ENCODE assay signal across 9 cellular contexts in the genomic region with DNA sequence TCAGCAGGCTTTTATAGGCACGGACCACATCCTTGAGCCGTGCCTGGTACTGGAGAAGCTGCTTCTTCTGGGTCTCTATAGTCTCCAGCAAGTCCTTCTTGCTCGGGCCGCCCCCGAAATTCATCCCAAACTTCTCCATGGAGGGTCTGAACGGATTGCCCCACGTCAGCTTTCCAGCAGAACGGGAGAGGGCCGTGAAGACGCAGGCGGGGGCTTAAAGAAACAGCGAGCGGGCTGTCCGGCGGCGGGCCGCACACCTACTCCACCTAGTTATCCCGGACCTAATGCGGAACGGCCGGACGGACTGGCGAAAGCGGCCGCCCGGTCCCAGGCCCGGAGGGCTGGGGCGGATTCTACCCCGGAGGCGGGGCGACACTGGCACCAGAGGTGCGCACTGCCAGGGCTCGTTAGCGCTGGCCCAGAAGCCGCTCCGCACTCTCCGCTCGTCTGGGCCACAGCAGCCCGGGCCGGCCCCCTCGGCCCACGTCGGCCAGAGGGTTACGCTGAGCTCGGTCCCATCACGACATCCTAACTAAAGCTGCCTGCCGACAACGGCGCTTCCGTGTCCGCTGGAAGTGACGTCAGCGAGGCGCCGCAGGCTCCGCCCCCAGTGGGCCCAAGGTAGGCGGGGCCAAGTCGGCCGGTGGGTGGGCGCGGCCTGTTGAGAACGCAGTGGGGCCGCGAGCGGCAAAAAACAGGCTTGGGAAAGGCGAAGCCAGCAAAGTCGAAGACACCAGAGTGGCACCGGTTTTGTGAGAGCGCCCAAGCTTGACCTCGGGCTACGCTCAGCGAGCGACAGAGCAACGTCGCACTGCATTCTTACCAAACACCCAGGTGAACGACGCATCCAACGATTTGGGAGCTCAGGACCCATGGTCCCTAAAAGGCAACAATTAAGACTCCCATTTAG. TPM values are rescaled to one million over a fixed set of nuclear protein-coding genes. Genes with fewer than 3 reads are reported as not detected.
DNase-seq lines count a peak whose midpoint lies in the region; ATAC-seq, FAIRE-seq and TF ChIP-seq lines count a peak whose summit lies in the region.
"Had no signal": no experiment of that assay in that cellular context is flagged by ENCODE, and none has a peak within 500 bp of the region (broad histone marks: within the 10 kb centered on the region; RNA-seq: fewer than 3 reads in every experiment).

A gene with protein sequence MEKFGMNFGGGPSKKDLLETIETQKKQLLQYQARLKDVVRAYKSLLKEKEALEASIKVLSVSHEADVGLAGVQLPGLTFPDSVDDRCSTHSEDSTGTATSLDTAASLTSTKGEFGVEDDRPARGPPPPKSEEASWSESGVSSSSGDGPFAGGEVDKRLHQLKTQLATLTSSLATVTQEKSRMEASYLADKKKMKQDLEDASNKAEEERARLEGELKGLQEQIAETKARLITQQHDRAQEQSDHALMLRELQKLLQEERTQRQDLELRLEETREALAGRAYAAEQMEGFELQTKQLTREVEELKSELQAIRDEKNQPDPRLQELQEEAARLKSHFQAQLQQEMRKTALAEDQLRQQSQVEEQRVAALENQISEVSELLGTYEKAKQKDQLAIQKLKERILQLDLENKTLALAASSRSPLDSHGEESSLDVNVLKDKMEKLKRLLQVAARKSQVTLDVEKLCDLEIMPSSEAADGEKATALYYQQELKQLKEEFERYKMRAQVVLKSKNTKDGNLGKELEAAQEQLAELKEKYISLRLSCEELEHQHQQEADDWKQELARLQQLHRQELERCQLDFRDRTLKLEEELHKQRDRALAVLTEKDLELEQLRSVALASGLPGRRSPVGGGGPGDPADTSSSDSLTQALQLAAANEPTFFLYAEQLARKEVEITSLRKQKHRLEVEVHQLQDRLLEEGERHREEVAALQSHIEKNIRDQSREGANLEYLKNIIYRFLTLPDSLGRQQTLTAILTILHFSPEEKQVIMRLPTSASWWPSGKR (minus strand): TSS at position 553 of the 910 bp plus-strand sequence. CDS start 414 bp downstream, at position 139.

- H3K27ac Mint-ChIP-seq in central memory CD8-positive, alpha-beta T cell (ENCODE audit: low read depth) = peak within 1 kb of the TSS; percentile 93

- DNase-seq in AG09309 (ENCODE audit: low read depth) (peak; percentile 44), NCI-H345 treated with DMSO at 0.1 percent for 48 hours (lab: John Stamatoyannopoulos, UW; ENCODE audit: unreplicated experiment) (peak; percentile 73), keratinocyte (ENCODE audit: low read depth, low spot score) (peak; percentile 32)
- peak; percentile 88 to 98 for DNase-seq in central memory CD8-positive, alpha-beta T cell (ENCODE audit: low spot score in 2 of 2)
- peak; percentile 87 to 95 for DNase-seq in stimulated activated CD4-positive, alpha-beta T cell treated with anti-CD3 and anti-CD28 coated beads, Interleukin-15, amount 100 ng/mL, for 1 hour (ENCODE audit: low read depth in 1 of 2, low spot score in 1 of 2)

- no peaks in the 10 kb centered on the region for H3K9me3 ChIP-seq in keratinocyte (ENCODE audit: control insufficient read depth, low read depth, low read length)

- no peaks in the 10 kb centered on the region for H3K27me3 Mint-ChIP-seq in central memory CD8-positive, alpha-beta T cell

- TF ChIP-seq CTCF in AG09309 (IDR thresholded peaks at IDR 0.05; ENCODE audit: control insufficient read depth, insufficient read depth, low read depth, low read length, missing control alignments) (no peak), keratinocyte (optimal IDR thresholded peaks at IDR 0.05 in 1 of 3, IDR thresholded peaks at IDR 0.05 in 1 of 3, conservative IDR thresholded peaks at IDR 0.05 in 1 of 3; ENCODE audit: extremely low read depth in 1 of 3, insufficient read depth in 2 of 3, low read length in 3 of 3) (no peak)

- peaks cover 51% of the 10 kb centered on the region for H3K79me2 ChIP-seq in keratinocyte (ENCODE audit: control insufficient read depth, insufficient read depth, low read length)

- H2AFZ ChIP-seq in keratinocyte (ENCODE audit: control insufficient read depth, low read length) = peak within 1 kb of the TSS; percentile 94

- peaks cover 18% of the 10 kb centered on the region for H3K36me3 Mint-ChIP-seq in central memory CD8-positive, alpha-beta T cell (ENCODE audit: insufficient read depth)

- no peaks in the 10 kb centered on the region for H3K9me3 Mint-ChIP-seq in central memory CD8-positive, alpha-beta T cell

- peak within 1 kb of the TSS; percentile 82 for H3K27ac ChIP-seq in keratinocyte (ENCODE audit: control insufficient read depth, insufficient read depth, low read length)

- peaks cover 2% of the 10 kb centered on the region for H3K9me1 ChIP-seq in keratinocyte (ENCODE audit: control insufficient read depth, extremely low read depth, insufficient read depth, low read length)

- H3K4me3 ChIP-seq in AG09309 (ENCODE audit: control insufficient read depth, low read depth, low read length) (peak within 1 kb of the TSS; percentile 86), keratinocyte (ENCODE audit: control insufficient read depth in 2 of 3, extremely low read depth in 1 of 3, insufficient read depth in 2 of 3, low read depth in 1 of 3, low read length in 3 of 3) (peak within 1 kb of the TSS; percentile 77 to 91 (median 83))

- peak within 1 kb of the TSS; percentile 94 for H3K4me3 Mint-ChIP-seq in central memory CD8-positive, alpha-beta T cell

- no peak for FAIRE-seq in keratinocyte (lab: Jason Lieb, UNC)
- FAIRE-seq: TTC549 had no signal

- peak within 1 kb of the TSS; percentile 85 for H3K9ac ChIP-seq in keratinocyte (ENCODE audit: control insufficient read depth, extremely low read depth, insufficient read depth, low read length)

- no peaks in the 10 kb centered on the region for H3K27me3 ChIP-seq in keratinocyte (ENCODE audit: control insufficient read depth, extremely low read depth, insufficient read depth, low read length)

- peaks cover 13 to 14% of the 10 kb centered on the region in 2 experiments for H3K36me3 ChIP-seq in keratinocyte (ENCODE audit: control insufficient read depth in 2 of 2, extremely low read depth in 1 of 2, insufficient read depth in 2 of 2, low read length in 2 of 2)

- peak within 1 kb of the TSS; percentile 80 for H3K4me2 ChIP-seq in keratinocyte (ENCODE audit: control insufficient read depth, extremely low read depth, insufficient read depth, low read depth, low read length)

- ATAC-seq in GM18909 (IDR thresholded peaks at IDR 0.05; ENCODE audit: poor library complexity, unreplicated experiment) (peak; percentile 84), HG03159 (IDR thresholded peaks at IDR 0.05; ENCODE audit: unreplicated experiment) (peak; percentile 77)
- ATAC-seq in activated CD4-positive, CD25-positive, alpha-beta regulatory T cell treated with anti-CD3 and anti-CD28 coated beads, Interleukin-2, amount 50 U/mL, for 24 hours = peak; percentile 79 to 82
- ATAC-seq in central memory CD8-positive, alpha-beta T cell (replicated peaks; ENCODE audit: extremely low read depth, poor library complexity, severe bottlenecking) = peak; percentile 65

- peaks cover 35% of the 10 kb centered on the region for H3K4me1 ChIP-seq in keratinocyte (ENCODE audit: control insufficient read depth, extremely low read depth, insufficient read depth, low read length)

- H4K20me1 ChIP-seq in keratinocyte (ENCODE audit: control insufficient read depth, extremely low read depth, insufficient read depth, low read length) = no peaks in the 10 kb centered on the region

- dilution Hi-C loops in keratinocyte (cut with MboI; ENCODE audit: extremely low pct_ligation_motif_present, low sequenced_read_pairs) = no loop called here

- peaks cover 58% of the 10 kb centered on the region for H3K4me1 Mint-ChIP-seq in central memory CD8-positive, alpha-beta T cell

RNA-seq across cellular contexts. Expression of the gene that starts here (rescaled TPM):
- polyA plus RNA-seq in keratinocyte = 8.7 to 9.5 TPM (median 8.9 TPM) in 3 replicates
- 14.9 TPM for polyA plus RNA-seq in keratinocyte (2011; ENCODE audit: low read depth)
- 9.2 and 10.0 TPM in 2 replicates for polyA plus RNA-seq in keratinocyte (2011; cell fraction: cytosol; rRNA removed)
- polyA plus RNA-seq in keratinocyte (2011; cell fraction: nucleus; rRNA removed) = 12.1 and 12.4 TPM in 2 replicates
- polyA plus RNA-seq in keratinocyte (2012; ENCODE audit: low replicate concordance) = 14.7 and 15.2 TPM in 2 replicates
- polyA minus RNA-seq in keratinocyte = 14.7 to 16.9 TPM (median 16.6 TPM) in 3 replicates
- polyA minus RNA-seq in keratinocyte (2011; cell fraction: cytosol; rRNA and poly(A)+ RNA removed) = 13.2 TPM
- polyA minus RNA-seq in keratinocyte (2011; cell fraction: nucleus; rRNA and poly(A)+ RNA removed) = 9.4 and 15.2 TPM in 2 replicates

Comparison
In these comparisons a context has a peak if more than half of its experiments do, and no peak if none do; other contexts are left out.
1. Peak in every context shown above with its lines: DNase-seq, ATAC-seq, H3K4me3 ChIP-seq and H3K27ac ChIP-seq.
2. DNase-seq: peak in every context shown above with its lines; median percentile 93 in central memory CD8-positive, alpha-beta T cell; 91 in stimulated activated CD4-positive, alpha-beta T cell treated with anti-CD3 and anti-CD28 coated beads, Interleukin-15, amount 100 ng/mL, for 1 hour; 73 in NCI-H345 treated with DMSO at 0.1 percent for 48 hours; 44 in AG09309; 32 in keratinocyte.